16 cellular contexts compared by ENCODE assay signal in the genomic region with DNA sequence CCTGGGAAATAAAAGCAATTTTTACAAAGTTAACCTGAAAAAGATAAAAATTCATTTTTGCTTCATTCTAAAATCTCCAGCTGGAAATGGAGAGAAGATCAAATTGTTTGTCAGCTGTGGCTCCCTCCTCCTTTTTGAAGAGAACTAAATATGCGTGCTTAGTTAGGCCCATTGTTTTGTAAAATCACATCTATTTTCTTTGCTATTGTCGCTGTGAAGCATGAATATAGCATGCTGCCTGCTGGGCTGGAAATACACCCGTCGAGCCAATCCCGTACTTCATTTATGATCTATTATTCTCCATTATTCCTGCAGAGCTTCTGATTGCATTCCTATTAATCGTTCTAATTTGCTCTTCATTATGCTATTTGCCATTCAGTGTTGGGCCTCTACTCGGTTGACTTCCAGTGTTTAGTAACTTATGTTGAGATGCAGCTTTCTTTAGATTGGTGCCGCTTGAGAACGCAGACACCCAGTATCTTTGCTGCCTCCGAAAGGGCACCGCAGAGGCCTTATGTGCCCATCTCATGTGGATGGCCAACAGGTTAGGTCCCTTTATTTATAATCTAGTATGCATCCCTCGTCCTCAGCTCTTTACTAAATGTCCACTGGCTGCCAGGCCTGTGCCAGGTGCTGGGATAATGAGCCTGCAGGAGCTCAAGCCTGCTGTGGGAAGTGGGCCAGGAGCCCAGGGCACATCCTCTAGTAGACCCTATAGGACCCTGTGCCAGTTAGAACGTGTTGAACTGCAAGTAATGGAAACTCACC. TPM values are rescaled to one million over a fixed set of nuclear protein-coding genes. Genes with fewer than 3 reads are reported as not detected.
DNase-seq lines count a peak whose midpoint lies in the region; TF ChIP-seq lines count a peak whose summit lies in the region.
"Had no signal": no experiment of that assay in that cellular context is flagged by ENCODE, and none has a peak within 500 bp of the region (broad histone marks: within the 10 kb centered on the region; RNA-seq: fewer than 3 reads in every experiment).

No MANE protein-coding gene starts in this region.

- peak; percentile 9 for DNase-seq in NCI-H1105 treated with DMSO at 0.1 percent for 48 hours (lab: John Stamatoyannopoulos, UW)
- no peak for DNase-seq in NCI-H1105 (lab: John Stamatoyannopoulos, UW)
- DNase-seq in NCI-H748 (lab: John Stamatoyannopoulos, UW; ENCODE audit: unreplicated experiment), result peak; percentile 72
- peak; percentile 37 for DNase-seq in spleen
- no peak for DNase-seq in immature natural killer cell
- DNase-seq in CD14-positive monocyte (ENCODE audit: low spot score), result no peak
- no peak for DNase-seq in SW480 (ENCODE audit: low spot score)
- DNase-seq: CD8-positive, alpha-beta memory T cell; GOT3; KG1; NCI-H1436 treated with DMSO at 0.1 percent for 48 hours; NCI-H510A; NK-92 treated with Interleukin-12 subunit alpha and Interleukin-12 subunit beta, amount 100 ng/mL, for 24 hours; SK-N-SH had no signal

- H3K27me3 ChIP-seq in iPS-18a (ENCODE audit: control insufficient read depth, insufficient read depth, low read length) (no peaks in the 10 kb centered on the region), spleen (replicated peaks in 1 of 7) (peaks cover 0 to 8% (median 0%) of the 10 kb centered on the region in 7 donors)

- no peak overlapping the region for H3K4me3 Mint-ChIP-seq in immature natural killer cell
- no peak overlapping the region for H3K4me3 Mint-ChIP-seq in CD14-positive monocyte
- H3K4me3 Mint-ChIP-seq: CD8-positive, alpha-beta memory T cell had no signal

- H3K27ac ChIP-seq in iPS-18a (ENCODE audit: low read length) (no peak overlapping the region), spleen (no peak overlapping the region)
- H3K27ac ChIP-seq: 22Rv1 had no signal

- H3K4me3 ChIP-seq in iPS-18a (ENCODE audit: low read length) (peak overlapping the region; percentile 18), spleen (no peak overlapping the region)

- intact Hi-C loops in spleen (cut with DNase I; ENCODE audit: low total_unique reads) (no loop called here), CD14-positive monocyte (cut with micrococcal nuclease) (no loop called here)

- H3K36me3 Mint-ChIP-seq in immature natural killer cell, result no peaks in the 10 kb centered on the region
- no peaks in the 10 kb centered on the region for H3K36me3 Mint-ChIP-seq in CD14-positive monocyte
- H3K36me3 Mint-ChIP-seq: CD8-positive, alpha-beta memory T cell had no signal

- no peaks in the 10 kb centered on the region for H3K4me1 Mint-ChIP-seq in immature natural killer cell
- no peaks in the 10 kb centered on the region for H3K4me1 Mint-ChIP-seq in CD14-positive monocyte
- H3K4me1 Mint-ChIP-seq: CD8-positive, alpha-beta memory T cell had no signal

- no peaks in the 10 kb centered on the region for H3K9me3 Mint-ChIP-seq in immature natural killer cell
- peaks cover 0 to 5% (median 0%) of the 10 kb centered on the region in 7 donors for H3K9me3 Mint-ChIP-seq in CD14-positive monocyte

- no peak overlapping the region for H3K9ac ChIP-seq in iPS-18a (ENCODE audit: low read length)
- H3K9ac ChIP-seq: SK-N-SH had no signal

- H3K36me3 ChIP-seq in iPS-18a (ENCODE audit: control insufficient read depth, low read depth, low read length), result no peaks in the 10 kb centered on the region
- no peaks in the 10 kb centered on the region for H3K36me3 ChIP-seq in spleen

- H3K27me3 Mint-ChIP-seq in immature natural killer cell (ENCODE audit: low read depth in 3 of 3) (peaks cover 0 to 2% (median 1%) of the 10 kb centered on the region in 3 donors), CD14-positive monocyte (ENCODE audit: low read depth in 3 of 3) (peaks cover 0 to 5% (median 5%) of the 10 kb centered on the region in 3 donors)

- TF ChIP-seq CTCF in spleen (IDR thresholded peaks at IDR 0.05 in 8 of 11, conservative IDR thresholded peaks at IDR 0.05 in 3 of 11), result no peak
- no peak for TF ChIP-seq CTCF in CD14-positive monocyte (IDR thresholded peaks at IDR 0.05)

- 89 to 92% (median 92%) methylated on average over 13 of the region's 13 CpGs for WGBS in spleen, 5 donors

- TF ChIP-seq POLR2A in spleen (IDR thresholded peaks at IDR 0.05), result no peak

- H3K9me3 ChIP-seq in iPS-18a (ENCODE audit: control insufficient read depth, low read depth, low read length) (no peaks in the 10 kb centered on the region), spleen (no peaks in the 10 kb centered on the region)
- H3K9me3 ChIP-seq: SK-N-SH had no signal

- H3K27ac Mint-ChIP-seq in immature natural killer cell (no peak overlapping the region), CD14-positive monocyte (no peak overlapping the region)

- peaks cover 22% of the 10 kb centered on the region for H3K4me1 ChIP-seq in iPS-18a (ENCODE audit: control insufficient read depth, low read depth, low read length)
- no peaks in the 10 kb centered on the region for H3K4me1 ChIP-seq in spleen

RNA-seq across cellular contexts. Expression of gene FAM50B, which starts 45.5 kb away (rescaled TPM):
- 10 to 100 TPM in 2 of 7 donors, 1 to 10 TPM in 5; 7.3 to 11.8 (median 8.4) TPM for total RNA-seq in spleen
- polyA plus RNA-seq in spleen (10 to 100 TPM in 2 of 3 donors, 1 to 10 TPM in 1; 6.6 to 13.3 (median 11.7) TPM), immature natural killer cell (10 to 100 TPM in 1 of 3 donors, 1 to 10 TPM in 2; 3.9 to 15.9 (median 4.2) TPM), CD14-positive monocyte (1 to 10 TPM; 3.0 to 3.3 TPM)

Comparison
In these comparisons a context has a peak if more than half of its experiments do, and no peak if none do; other contexts are left out.
1. DNase-seq: peak in NCI-H1105 treated with DMSO at 0.1 percent for 48 hours (single experiment), NCI-H748 (single experiment) and spleen (single experiment); none in NCI-H1105 (single experiment), immature natural killer cell (0 of 3), CD14-positive monocyte (single experiment) and SW480 (single experiment).